17 cellular contexts compared by ENCODE assay signal in genomic region chr6:101294051-101294638, GRCh38.
DNase-seq lines count a peak whose midpoint lies in the region; TF ChIP-seq lines count a peak whose summit lies in the region.
"Had no signal": no experiment of that assay in that cellular context is flagged by ENCODE, and none has a peak within 500 bp of the region (broad histone marks: within the 10 kb centered on the region; RNA-seq: fewer than 3 reads in every experiment).

No MANE protein-coding gene starts in this region.

- DNase-seq in PC-9 (no peak), mammary epithelial cell (peak; percentile 13), kidney tubule cell (ENCODE audit: low spot score) (peak; percentile 58), occipital lobe (lab: John Stamatoyannopoulos, UW) (no peak), ecto neural progenitor cell (ENCODE audit: low spot score) (no peak), Ammon's horn (ENCODE audit: low spot score) (no peak), NCI-H146 (lab: John Stamatoyannopoulos, UW) (no peak)
- DNase-seq: DMS153, Karpas-422, NCI-H1092 treated with DMSO at 0.1 percent for 48 hours, NCI-H1436 treated with DMSO at 0.1 percent for 48 hours, NCI-H1930, NCI-H2107, NCI-H524 treated with DMSO at 0.1 percent for 48 hours, NCI-H774, Right ventricle myocardium superior had no signal

- no peak overlapping the region for H3K4me2 ChIP-seq in PC-9
- peak overlapping the region; percentile 8 for H3K4me2 ChIP-seq in mammary epithelial cell (ENCODE audit: insufficient read depth, low read depth, low read length)

- BruUV-seq in PC-9 (replicated peaks; lab: Mats Ljungman, UMichigan) (no TSS peak), mammary epithelial cell (replicated peaks; lab: Mats Ljungman, UMichigan) (no TSS peak)

- H3K27me3 ChIP-seq in PC-9 (ENCODE audit: insufficient read depth, low read depth) (no peaks in the 10 kb centered on the region), mammary epithelial cell (ENCODE audit: insufficient read depth, low read length) (no peaks in the 10 kb centered on the region)

- intact Hi-C loops in PC-9 (cut with micrococcal nuclease; ENCODE audit: unreplicated experiment) (no loop called here), mammary epithelial cell (cut with micrococcal nuclease) (no loop called here)

- no peak overlapping the region for H3K27ac ChIP-seq in PC-9
- H3K27ac ChIP-seq in mammary epithelial cell (ENCODE audit: insufficient read depth, low read depth, low read length): peak overlapping the region; percentile 21
- H3K27ac ChIP-seq: SJSA1 had no signal

- no peaks in the 10 kb centered on the region for H3F3A ChIP-seq in PC-9 (ENCODE audit: insufficient read depth, low read depth)

- in situ Hi-C loops in mammary epithelial cell (cut with MboI; ENCODE audit: low sequenced_read_pairs in 2 of 2): no loop called here

- H3K9me3 ChIP-seq in PC-9 (ENCODE audit: insufficient read depth, low read depth): peaks cover 3% of the 10 kb centered on the region; the same call in 1 of the 2 replicates
- peaks cover 19% of the 10 kb centered on the region for H3K9me3 ChIP-seq in mammary epithelial cell (replicated peaks; ENCODE audit: insufficient read depth, low read length)
- H3K9me3 ChIP-seq: SJSA1 had no signal

- POLR2A ChIA-PET in PC-9 (lab: Charles Lee; ENCODE audit: unreplicated experiment): no interaction called here

- H3K4me1 ChIP-seq in PC-9 (replicated peaks; ENCODE audit: insufficient read depth) (no peaks in the 10 kb centered on the region), mammary epithelial cell (ENCODE audit: insufficient read depth, low read length) (peaks cover 10% of the 10 kb centered on the region)
- H3K4me1 ChIP-seq: SJSA1 had no signal

- TF ChIP-seq CTCF in PC-9 (conservative IDR thresholded peaks at IDR 0.05): no peak
- TF ChIP-seq CTCF in mammary epithelial cell (conservative IDR thresholded peaks at IDR 0.05 in 1 of 2, IDR thresholded peaks at IDR 0.05 in 1 of 2; ENCODE audit: extremely low read depth in 1 of 2, insufficient read depth in 1 of 2, low read depth in 1 of 2, low read length in 2 of 2): no peak

- H3K9me2 ChIP-seq in PC-9 (ENCODE audit: insufficient read depth): no peaks in the 10 kb centered on the region

- CTCF ChIA-PET in PC-9 (lab: Charles Lee): no interaction called here
- CTCF ChIA-PET in mammary epithelial cell (lab: Charles Lee; ENCODE audit: low non-redundant PET): no interaction called here

- no peaks in the 10 kb centered on the region for H3K36me3 ChIP-seq in PC-9 (ENCODE audit: low read depth)
- no peaks in the 10 kb centered on the region for H3K36me3 ChIP-seq in mammary epithelial cell (ENCODE audit: insufficient read depth, low read length)
- H3K36me3 ChIP-seq: SJSA1 had no signal

- H4K20me1 ChIP-seq in PC-9 (ENCODE audit: insufficient read depth) (no peaks in the 10 kb centered on the region), mammary epithelial cell (ENCODE audit: insufficient read depth, low read length) (no peaks in the 10 kb centered on the region)

- no peak overlapping the region for H3K9ac ChIP-seq in mammary epithelial cell (ENCODE audit: insufficient read depth, low read length)

- no peaks in the 10 kb centered on the region for H3K79me2 ChIP-seq in PC-9 (ENCODE audit: low read depth)
- no peaks in the 10 kb centered on the region for H3K79me2 ChIP-seq in mammary epithelial cell (ENCODE audit: insufficient read depth, low read length)

- WGBS in mammary epithelial cell (ENCODE audit: low coverage, missing lambda C conversion rate): 100% methylated on average over 5 of the region's 5 CpGs

- H3K4me3 ChIP-seq in PC-9 (no peak overlapping the region), mammary epithelial cell (replicated peaks in 1 of 3; ENCODE audit: insufficient read depth in 1 of 3, low read depth in 2 of 3, low read length in 3 of 3) (no peak overlapping the region)
- H3K4me3 ChIP-seq: SJSA1 had no signal

- H2AFZ ChIP-seq in PC-9 (peak overlapping the region; percentile 61; the same call in 1 of the 2 replicates), mammary epithelial cell (ENCODE audit: low read depth, low read length) (peak overlapping the region; percentile 53)

- dilution Hi-C loops in mammary epithelial cell (cut with HindIII; ENCODE audit: low sequenced_read_pairs): no loop called here

Comparison
In these comparisons a context has a peak if more than half of its experiments do, and no peak if none do; other contexts are left out.
1. DNase-seq: peak in mammary epithelial cell (single experiment) and kidney tubule cell (single experiment); none in PC-9 (0 of 2), occipital lobe (single experiment), ecto neural progenitor cell (single experiment), Ammon's horn (single experiment) and NCI-H146 (single experiment).